34 cellular contexts compared by ENCODE assay signal in the genomic region with DNA sequence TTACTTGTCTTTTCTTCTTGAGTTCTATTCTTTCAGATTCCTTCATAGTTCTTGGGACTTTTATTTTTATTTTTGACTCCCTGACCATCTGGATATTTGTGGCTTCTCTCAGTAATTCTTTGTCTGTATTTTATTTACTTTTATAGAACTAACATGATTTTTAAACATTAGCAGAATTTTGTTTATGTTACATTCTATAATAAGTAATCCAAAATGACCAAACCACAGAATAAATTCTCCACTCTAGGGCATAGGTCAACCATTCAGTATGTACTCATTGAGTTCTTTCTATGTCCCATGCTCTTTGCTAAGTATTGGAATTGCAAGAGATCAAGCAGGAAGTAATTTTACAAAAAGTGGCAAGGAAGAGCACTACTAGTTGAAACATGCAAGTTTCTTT.
DNase-seq lines count a peak whose midpoint lies in the region; ATAC-seq and TF ChIP-seq lines count a peak whose summit lies in the region.
"Had no signal": no experiment of that assay in that cellular context is flagged by ENCODE, and none has a peak within 500 bp of the region (broad histone marks: within the 10 kb centered on the region; RNA-seq: fewer than 3 reads in every experiment).

No MANE protein-coding gene starts in this region.

- H3K79me2 ChIP-seq in ACC112 (ENCODE audit: control insufficient read depth, insufficient read depth, low read length, unreplicated experiment): no peaks in the 10 kb centered on the region
- H3K79me2 ChIP-seq: hepatocyte had no signal

- no peaks in the 10 kb centered on the region for H3K27me3 ChIP-seq in ACC112 (ENCODE audit: insufficient read depth, low read length)
- H3K27me3 ChIP-seq: hepatocyte, MG63, Peyer's patch, SJCRH30, stomach, tibial nerve had no signal

- DNase-seq in HFF-Myc (ENCODE audit: extremely low read depth, low read depth) (peak; percentile 78), dedifferentiated amniotic fluid mesenchymal stem cell (ENCODE audit: extremely low spot score) (peak; percentile 49), foreskin melanocyte (peak; percentile 7), NCI-H2107 (lab: John Stamatoyannopoulos, UW) (no peak), NCI-H774 (lab: John Stamatoyannopoulos, UW) (no peak), hippocampal formation (lab: John Stamatoyannopoulos, UW) (no peak)
- DNase-seq: activated CD4-positive, alpha-beta T cell treated with anti-CD3 and anti-CD28 coated beads, Interleukin-2, amount 50 U/mL, for 48 hours; activated CD8-positive, alpha-beta memory T cell treated with anti-CD3 and anti-CD28 coated beads, Interleukin-2, amount 50 U/mL, for 4 hours; activated naive CD4-positive, alpha-beta T cell treated with anti-CD3 and anti-CD28 coated beads, Interleukin-2, amount 50 U/mL, for 16 hours; caudate nucleus; CD8-positive, alpha-beta T cell; dermis blood vessel endothelial cell; DMS 273 treated with DMSO at 0.1 percent for 48 hours; H9; left ventricle myocardium inferior; MG63; naive thymus-derived CD8-positive, alpha-beta T cell; NCI-H1417; NCI-H2081; NCI-H345; nucleus accumbens; Peyer's patch; SJCRH30; stimulated activated CD4-positive, alpha-beta T cell treated with anti-CD3 and anti-CD28 coated beads, Interleukin-1b, Interleukin-23, amount 100 ng/mL, for 48 hours; stimulated activated CD8-positive, alpha-beta memory T cell treated with anti-CD3 and anti-CD28 coated beads, Interleukin-4, amount 100 ng/mL, for 48 hours; stomach; T-cell had no signal

- H3K4me3 ChIP-seq in ACC112 (ENCODE audit: low read depth, low read length) (no peak overlapping the region), HFF-Myc (replicated peaks; ENCODE audit: low read depth, low read length) (no peak overlapping the region)
- H3K4me3 ChIP-seq: hepatocyte, K562, left ventricle myocardium inferior, MG63, Peyer's patch, SJCRH30, skin epidermis, stomach, tibial nerve had no signal

- H3K36me3 ChIP-seq in ACC112 (ENCODE audit: insufficient read depth, low read length): no peaks in the 10 kb centered on the region
- H3K36me3 ChIP-seq: left ventricle myocardium inferior, MG63, Peyer's patch, SJCRH30, stomach, tibial nerve had no signal

- peaks cover 41% of the 10 kb centered on the region for H3K4me1 ChIP-seq in ACC112 (ENCODE audit: control insufficient read depth, insufficient read depth, low read length, unreplicated experiment)
- H3K4me1 ChIP-seq: Peyer's patch, SJCRH30, stomach, tibial nerve had no signal

- no peak overlapping the region for H2AFZ ChIP-seq in ACC112 (ENCODE audit: low read length, unreplicated experiment)
- H2AFZ ChIP-seq: hepatocyte had no signal

- peak overlapping the region; percentile 19; the same call in 1 of the 2 replicates for H3K27ac ChIP-seq in ACC112 (ENCODE audit: low read depth, low read length)
- H3K27ac ChIP-seq: 22Rv1, hepatocyte, left ventricle myocardium inferior, Peyer's patch, SJCRH30, skin epidermis, stomach, tibial nerve had no signal

- no peak for TF ChIP-seq CTCF in HFF-Myc (IDR thresholded peaks at IDR 0.05; ENCODE audit: low read depth, low read length, missing control alignments)

- ATAC-seq in HG02981 (IDR thresholded peaks at IDR 0.05; ENCODE audit: unreplicated experiment): no peak
- ATAC-seq: CD8-positive, alpha-beta T cell; K562; naive thymus-derived CD8-positive, alpha-beta T cell; T-cell had no signal

Comparison
In these comparisons a context has a peak if more than half of its experiments do, and no peak if none do; other contexts are left out.
1. DNase-seq: peak in HFF-Myc (single experiment), dedifferentiated amniotic fluid mesenchymal stem cell (single experiment) and foreskin melanocyte (single experiment); none in NCI-H2107 (single experiment), NCI-H774 (single experiment) and hippocampal formation (0 of 2).